ENCODE assay signal across 14 cellular contexts in genomic region chr1:35476099-35476674, GRCh38.
A peak's percentile ranks its signal among the peaks of the same experiment; 100 is the strongest.
DNase-seq lines count a peak whose midpoint lies in the region; ATAC-seq lines count a peak whose summit lies in the region.
"Had no signal": no experiment of that assay in that cellular context is flagged by ENCODE, and none has a peak within 500 bp of the region (broad histone marks: within the 10 kb centered on the region; RNA-seq: fewer than 3 reads in every experiment).

No MANE protein-coding gene starts in this region.

- no peak for ATAC-seq in GM21737 (IDR thresholded peaks at IDR 0.05; ENCODE audit: unreplicated experiment)
- ATAC-seq: activated naive CD4-positive, alpha-beta T cell treated with anti-CD3 and anti-CD28 coated beads, Interleukin-2, amount 50 U/mL, for 72 hours; effector memory CD8-positive, alpha-beta T cell; natural killer cell; right lobe of liver had no signal

- DNase-seq in DMS53 (lab: John Stamatoyannopoulos, UW) (peak; percentile 57), NCI-H187 (lab: John Stamatoyannopoulos, UW) (peak; percentile 50 to 80), NCI-H69 (lab: John Stamatoyannopoulos, UW) (peak; percentile 76), myocyte (ENCODE audit: low read depth) (peak; percentile 63), anterior cingulate cortex (lab: John Stamatoyannopoulos, UW) (no peak), NCI-H82 (lab: John Stamatoyannopoulos, UW) (no peak), COR-L47 (lab: John Stamatoyannopoulos, UW) (no peak)
- DNase-seq: effector memory CD8-positive, alpha-beta T cell; esophagus squamous epithelium; natural killer cell; right lobe of liver; thyroid gland had no signal

Comparison
In these comparisons a context has a peak if more than half of its experiments do, and no peak if none do; other contexts are left out.
1. DNase-seq: peak in DMS53 (single experiment), NCI-H187 (2 of 2), NCI-H69 (single experiment) and myocyte (single experiment); none in anterior cingulate cortex (0 of 58), NCI-H82 (single experiment) and COR-L47 (single experiment).